In the genomic region with DNA sequence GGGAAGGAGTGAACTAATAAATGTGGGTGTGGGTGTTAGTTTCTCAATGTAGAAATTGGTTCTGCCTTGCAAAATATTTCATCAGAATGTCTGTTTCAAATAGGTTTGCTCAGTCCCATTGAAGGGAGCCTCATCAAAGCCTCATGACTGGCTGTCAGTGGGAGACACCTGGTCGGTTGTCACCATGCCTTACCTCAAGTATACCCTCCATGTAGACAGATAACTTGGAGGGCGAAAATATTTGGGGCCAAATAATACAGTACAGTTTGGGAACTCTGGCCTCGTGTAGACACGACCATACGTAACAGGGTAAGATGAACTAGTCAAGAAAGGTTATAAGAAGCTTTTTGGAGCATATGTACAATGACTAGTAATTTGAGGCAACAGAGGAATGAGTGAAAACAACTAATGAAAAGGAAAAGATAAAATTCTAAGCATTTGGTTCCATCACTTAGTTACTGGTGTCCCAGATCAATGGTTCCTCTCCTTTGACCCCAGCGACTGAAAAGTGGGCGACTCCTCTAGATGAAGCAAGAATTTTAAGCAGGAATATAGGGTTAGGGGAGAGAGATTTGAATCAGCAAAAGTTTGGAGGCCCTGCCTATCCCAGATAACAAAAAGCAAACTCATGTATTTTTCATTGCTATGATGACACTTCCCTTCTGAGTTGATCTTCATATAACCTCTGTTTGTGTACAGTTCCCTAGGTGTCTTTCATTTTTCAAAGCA, we compare ENCODE assay signal across 20 cellular contexts.
"Had no signal": no experiment of that assay in that cellular context is flagged by ENCODE, and none has a peak within 500 bp of the region (broad histone marks: within the 10 kb centered on the region; RNA-seq: fewer than 3 reads in every experiment).

No MANE protein-coding gene starts in this region.

- H3K27ac ChIP-seq: body of pancreas, coronary artery, esophagus squamous epithelium, hepatocyte, left lung had no signal

- H3K36me3 Mint-ChIP-seq: activated CD4-positive, alpha-beta memory T cell treated with anti-CD3 and anti-CD28 coated beads for 36 hours; activated CD8-positive, alpha-beta memory T cell treated with anti-CD3 and anti-CD28 coated beads, Interleukin-2, amount 10 ng/mL, durations not matched to agents 7 days and 5 days; activated naive CD4-positive, alpha-beta T cell treated with anti-CD3 and anti-CD28 coated beads, Interleukin-2, amount 50 U/mL, for 72 hours; naive thymus-derived CD8-positive, alpha-beta T cell had no signal

- H3K27ac Mint-ChIP-seq: activated CD4-positive, alpha-beta memory T cell treated with anti-CD3 and anti-CD28 coated beads for 36 hours; activated CD4-positive, alpha-beta T cell treated with anti-CD3 and anti-CD28 coated beads for 36 hours; activated CD8-positive, alpha-beta memory T cell treated with anti-CD3 and anti-CD28 coated beads, Interleukin-2, amount 10 ng/mL, durations not matched to agents 7 days and 5 days; activated naive CD4-positive, alpha-beta T cell treated with anti-CD3 and anti-CD28 coated beads, Interleukin-2, amount 50 U/mL, for 72 hours; naive thymus-derived CD8-positive, alpha-beta T cell had no signal

- H3K4me1 Mint-ChIP-seq: activated CD4-positive, alpha-beta T cell treated with anti-CD3 and anti-CD28 coated beads for 36 hours; activated CD8-positive, alpha-beta memory T cell treated with anti-CD3 and anti-CD28 coated beads, Interleukin-2, amount 10 ng/mL, durations not matched to agents 7 days and 5 days; central memory CD8-positive, alpha-beta T cell; naive thymus-derived CD8-positive, alpha-beta T cell had no signal

- H3K4me3 ChIP-seq: body of pancreas, coronary artery, esophagus squamous epithelium, hepatocyte, left lung, mucosa of descending colon had no signal

- DNase-seq: activated CD4-positive, alpha-beta memory T cell treated with anti-CD3 and anti-CD28 coated beads for 36 hours; activated CD4-positive, alpha-beta T cell treated with anti-CD3 and anti-CD28 coated beads for 36 hours; activated CD8-positive, alpha-beta memory T cell treated with anti-CD3 and anti-CD28 coated beads, Interleukin-2, amount 10 ng/mL, durations not matched to agents 7 days and 5 days; activated effector memory CD4-positive, alpha-beta T cell treated with anti-CD3 and anti-CD28 coated beads, Interleukin-2, amount 50 U/mL, for 16 hours; activated T-cell treated with anti-CD3 and anti-CD28 coated beads, Interleukin-2, amount 50 U/mL, for 4 hours; body of pancreas; effector CD4-positive, alpha-beta T cell; esophagus squamous epithelium; left lung; mucosa of descending colon; naive thymus-derived CD8-positive, alpha-beta T cell; posterior cingulate gyrus; retina; stimulated activated CD4-positive, alpha-beta T cell treated with anti-CD3 and anti-CD28 coated beads, Interleukin-12 subunit alpha, Interleukin-12 subunit beta, amount 100 ng/mL, for 4 hours; stimulated activated CD4-positive, alpha-beta T cell treated with anti-CD3 and anti-CD28 coated beads, Interleukin-2, amount 100 ng/mL, for 24 hours; T-helper 9 cell had no signal

- H3K36me3 ChIP-seq: esophagus squamous epithelium, left lung had no signal

- H3K9me3 Mint-ChIP-seq: activated CD4-positive, alpha-beta memory T cell treated with anti-CD3 and anti-CD28 coated beads for 36 hours; activated naive CD4-positive, alpha-beta T cell treated with anti-CD3 and anti-CD28 coated beads, Interleukin-2, amount 50 U/mL, for 72 hours; activated T-cell treated with anti-CD3 and anti-CD28 coated beads, Interleukin-2, amount 50 U/mL, for 4 hours; central memory CD8-positive, alpha-beta T cell had no signal

- H3K9me3 ChIP-seq: body of pancreas, esophagus squamous epithelium, left lung, mucosa of descending colon had no signal

- H3K4me1 ChIP-seq: body of pancreas, left lung had no signal

- H3K27me3 ChIP-seq: body of pancreas, esophagus squamous epithelium, hepatocyte, left lung had no signal

- H3K27me3 Mint-ChIP-seq: activated CD4-positive, alpha-beta memory T cell treated with anti-CD3 and anti-CD28 coated beads for 36 hours; activated CD4-positive, alpha-beta T cell treated with anti-CD3 and anti-CD28 coated beads for 36 hours; activated CD8-positive, alpha-beta memory T cell treated with anti-CD3 and anti-CD28 coated beads, Interleukin-2, amount 10 ng/mL, durations not matched to agents 7 days and 5 days; central memory CD8-positive, alpha-beta T cell had no signal

- H3K4me3 Mint-ChIP-seq: activated CD4-positive, alpha-beta memory T cell treated with anti-CD3 and anti-CD28 coated beads for 36 hours; activated CD4-positive, alpha-beta T cell treated with anti-CD3 and anti-CD28 coated beads for 36 hours; activated CD8-positive, alpha-beta memory T cell treated with anti-CD3 and anti-CD28 coated beads, Interleukin-2, amount 10 ng/mL, durations not matched to agents 7 days and 5 days; activated T-cell treated with anti-CD3 and anti-CD28 coated beads, Interleukin-2, amount 50 U/mL, for 4 hours; central memory CD8-positive, alpha-beta T cell; naive thymus-derived CD8-positive, alpha-beta T cell had no signal

- ATAC-seq: activated CD4-positive, alpha-beta T cell treated with anti-CD3 and anti-CD28 coated beads for 36 hours; activated CD8-positive, alpha-beta memory T cell treated with anti-CD3 and anti-CD28 coated beads, Interleukin-2, amount 10 ng/mL, durations not matched to agents 7 days and 5 days; activated naive CD4-positive, alpha-beta T cell treated with anti-CD3 and anti-CD28 coated beads, Interleukin-2, amount 50 U/mL, for 72 hours; activated T-cell treated with anti-CD3 and anti-CD28 coated beads, Interleukin-2, amount 50 U/mL, for 4 hours; body of pancreas; left lung; mucosa of descending colon; naive thymus-derived CD8-positive, alpha-beta T cell had no signal
